ENCODE assay signal across 7 cellular contexts in genomic region chr18:63216911-63217311, GRCh38.
DNase-seq lines count a peak whose midpoint lies in the region; ATAC-seq and TF ChIP-seq lines count a peak whose summit lies in the region.

No MANE protein-coding gene starts in this region.

- H3K27me3 Mint-ChIP-seq in HFFc6 (ENCODE audit: insufficient read depth) (peaks cover 4% of the 10 kb centered on the region; the same call in 1 of the 2 replicates), naive B cell (no peaks in the 10 kb centered on the region)
- no peaks in the 10 kb centered on the region for H3K27me3 Mint-ChIP-seq in T-helper 2 cell treated with Interferon-gamma antibody and Interleukin-4, amounts not matched to agents 5 μg/mL and 100 μg/mL, for 36 hours (ENCODE audit: low read depth)

- H3K4me3 Mint-ChIP-seq in HFFc6 (peak overlapping the region; percentile 34; the same call in 1 of the 2 replicates), naive B cell (peak overlapping the region in 2 of 8 donors; percentile 5 to 61)
- H3K4me3 Mint-ChIP-seq in T-helper 2 cell treated with Interferon-gamma antibody and Interleukin-4, amounts not matched to agents 5 μg/mL and 100 μg/mL, for 36 hours, result peak overlapping the region; percentile 83

- no peak for TF ChIP-seq CTCF in HFFc6 (IDR thresholded peaks at IDR 0.05)

- DNase-seq in HFFc6 (no peak), naive B cell (no peak), HCEC 1CT (no peak)
- no peak for DNase-seq in T-helper 2 cell treated with Interferon-gamma antibody and Interleukin-4, amounts not matched to agents 5 μg/mL and 100 μg/mL, for 36 hours (ENCODE audit: low spot score)

- H3K27ac Mint-ChIP-seq in HFFc6 (no peak overlapping the region), naive B cell (peak overlapping the region in 5 of 6 donors; percentile 18 to 74 (median 57))
- H3K27ac Mint-ChIP-seq in T-helper 2 cell treated with Interferon-gamma antibody and Interleukin-4, amounts not matched to agents 5 μg/mL and 100 μg/mL, for 36 hours, result peak overlapping the region; percentile 94

- peak; percentile 61 for ATAC-seq in GM18520 (IDR thresholded peaks at IDR 0.05; ENCODE audit: unreplicated experiment)
- no peak for ATAC-seq in naive B cell (ENCODE audit: low read depth in 2 of 2)
- ATAC-seq in HG03457 (IDR thresholded peaks at IDR 0.05; ENCODE audit: unreplicated experiment), result no peak
- no peak for ATAC-seq in GM19328 (IDR thresholded peaks at IDR 0.05; ENCODE audit: unreplicated experiment)

- H3K9me3 Mint-ChIP-seq in HFFc6 (peaks cover 8% of the 10 kb centered on the region), naive B cell (peaks cover 0 to 9% (median 3%) of the 10 kb centered on the region in 7 donors)
- peaks cover 10% of the 10 kb centered on the region for H3K9me3 Mint-ChIP-seq in T-helper 2 cell treated with Interferon-gamma antibody and Interleukin-4, amounts not matched to agents 5 μg/mL and 100 μg/mL, for 36 hours

- H3K36me3 Mint-ChIP-seq in HFFc6 (ENCODE audit: low read depth) (peaks cover 6% of the 10 kb centered on the region; the same call in 1 of the 2 replicates), naive B cell (peaks cover 6 to 17% of the 10 kb centered on the region in 2 donors)
- H3K36me3 Mint-ChIP-seq in T-helper 2 cell treated with Interferon-gamma antibody and Interleukin-4, amounts not matched to agents 5 μg/mL and 100 μg/mL, for 36 hours (ENCODE audit: low read depth), result peaks cover 75% of the 10 kb centered on the region

- peaks cover 8% of the 10 kb centered on the region for H3K4me1 Mint-ChIP-seq in HFFc6 (ENCODE audit: low read depth)
- H3K4me1 Mint-ChIP-seq in T-helper 2 cell treated with Interferon-gamma antibody and Interleukin-4, amounts not matched to agents 5 μg/mL and 100 μg/mL, for 36 hours (ENCODE audit: low read depth), result peaks cover 78% of the 10 kb centered on the region
- peaks cover 41 to 70% (median 64%) of the 10 kb centered on the region in 3 donors for H3K4me1 Mint-ChIP-seq in naive B cell
